In genomic region chr1:203284411-203285208, GRCh38 we compare ENCODE assay signal across 22 cellular contexts. TPM values are rescaled to one million over a fixed set of nuclear protein-coding genes. Genes with fewer than 3 reads are reported as not detected.
DNase-seq lines count a peak whose midpoint lies in the region; ATAC-seq and TF ChIP-seq lines count a peak whose summit lies in the region.
"Had no signal": no experiment of that assay in that cellular context is flagged by ENCODE, and none has a peak within 500 bp of the region (broad histone marks: within the 10 kb centered on the region; RNA-seq: fewer than 3 reads in every experiment).

No MANE protein-coding gene starts in this region.

- no peaks in the 10 kb centered on the region for H3K36me3 ChIP-seq in suprapubic skin
- no peaks in the 10 kb centered on the region for H3K36me3 ChIP-seq in mammary epithelial cell (ENCODE audit: insufficient read depth, low read length)
- H3K36me3 ChIP-seq: ascending aorta, gastroesophageal sphincter, tibial artery had no signal

- CTCF ChIA-PET in mammary epithelial cell (lab: Charles Lee; ENCODE audit: low non-redundant PET): no interaction called here

- H3K4me3 Mint-ChIP-seq in T-helper 1 cell treated with Interleukin-12 subunit alpha and Interleukin-12 subunit beta and Interleukin-4 antibody, amounts not matched to agents 30 μg/mL and 1 μg/mL, for 36 hours: no peak overlapping the region
- H3K4me3 Mint-ChIP-seq in T-helper 17 cell: no peak overlapping the region
- H3K4me3 Mint-ChIP-seq: CD8-positive, alpha-beta T cell had no signal

- H3K27me3 ChIP-seq in suprapubic skin (no peaks in the 10 kb centered on the region), mammary epithelial cell (ENCODE audit: insufficient read depth, low read length) (no peaks in the 10 kb centered on the region)
- H3K27me3 ChIP-seq: ascending aorta, gastroesophageal sphincter, tibial artery had no signal

- TF ChIP-seq POLR2A in suprapubic skin (IDR thresholded peaks at IDR 0.05): no peak

- peaks cover 66% of the 10 kb centered on the region for H3K4me1 ChIP-seq in suprapubic skin
- H3K4me1 ChIP-seq in mammary epithelial cell (ENCODE audit: insufficient read depth, low read length): peaks cover 39% of the 10 kb centered on the region

- H3K4me2 ChIP-seq in mammary epithelial cell (ENCODE audit: insufficient read depth, low read depth, low read length): no peak overlapping the region

- 71% methylated on average over 11 of the region's 11 CpGs for WGBS in suprapubic skin
- WGBS in mammary epithelial cell (ENCODE audit: low coverage, missing lambda C conversion rate): 73% methylated on average over 11 of the region's 11 CpGs

- H4K20me1 ChIP-seq in mammary epithelial cell (ENCODE audit: insufficient read depth, low read length): no peaks in the 10 kb centered on the region

- no peak overlapping the region for H3K9ac ChIP-seq in mammary epithelial cell (ENCODE audit: insufficient read depth, low read length)

- H3K4me3 ChIP-seq in suprapubic skin (no peak overlapping the region), mammary epithelial cell (replicated peaks in 1 of 3; ENCODE audit: insufficient read depth in 1 of 3, low read depth in 2 of 3, low read length in 3 of 3) (no peak overlapping the region)
- H3K4me3 ChIP-seq: ascending aorta, gastroesophageal sphincter, tibial artery had no signal

- no peaks in the 10 kb centered on the region for H3K9me3 Mint-ChIP-seq in T-helper 1 cell treated with Interleukin-12 subunit alpha and Interleukin-12 subunit beta and Interleukin-4 antibody, amounts not matched to agents 30 μg/mL and 1 μg/mL, for 36 hours
- H3K9me3 Mint-ChIP-seq: CD8-positive, alpha-beta T cell had no signal

- H2AFZ ChIP-seq in mammary epithelial cell (ENCODE audit: low read depth, low read length): no peak overlapping the region

- dilution Hi-C loops in mammary epithelial cell (cut with HindIII; ENCODE audit: low sequenced_read_pairs): no loop called here

- H3K9me3 ChIP-seq in T-helper 17 cell (ENCODE audit: control insufficient read depth, low read length, poor library complexity, severe bottlenecking) (no peaks in the 10 kb centered on the region), suprapubic skin (no peaks in the 10 kb centered on the region), mammary epithelial cell (replicated peaks; ENCODE audit: insufficient read depth, low read length) (no peaks in the 10 kb centered on the region)
- H3K9me3 ChIP-seq: ascending aorta, gastroesophageal sphincter, tibial artery had no signal

- H3K79me2 ChIP-seq in mammary epithelial cell (ENCODE audit: insufficient read depth, low read length): no peaks in the 10 kb centered on the region

- no peaks in the 10 kb centered on the region for H3K36me3 Mint-ChIP-seq in T-helper 1 cell treated with Interleukin-12 subunit alpha and Interleukin-12 subunit beta and Interleukin-4 antibody, amounts not matched to agents 30 μg/mL and 1 μg/mL, for 36 hours (ENCODE audit: low read depth)
- H3K36me3 Mint-ChIP-seq in T-helper 17 cell (ENCODE audit: low read depth): peaks cover 2% of the 10 kb centered on the region
- H3K36me3 Mint-ChIP-seq: CD8-positive, alpha-beta T cell had no signal

- in situ Hi-C loops in mammary epithelial cell (cut with MboI; ENCODE audit: low sequenced_read_pairs in 2 of 2): no loop called here

- H3K27ac ChIP-seq in suprapubic skin (no peak overlapping the region), mammary epithelial cell (ENCODE audit: insufficient read depth, low read depth, low read length) (no peak overlapping the region)
- H3K27ac ChIP-seq: ascending aorta, tibial artery, VCaP had no signal

- peaks cover 48% of the 10 kb centered on the region for H3K4me1 Mint-ChIP-seq in T-helper 1 cell treated with Interleukin-12 subunit alpha and Interleukin-12 subunit beta and Interleukin-4 antibody, amounts not matched to agents 30 μg/mL and 1 μg/mL, for 36 hours (ENCODE audit: low read depth)
- peaks cover 40% of the 10 kb centered on the region for H3K4me1 Mint-ChIP-seq in T-helper 17 cell

- intact Hi-C loops in mammary epithelial cell (cut with micrococcal nuclease): no loop called here

- no peak for TF ChIP-seq EP300 in suprapubic skin (IDR thresholded peaks at IDR 0.05)

- no TSS peak for BruUV-seq in mammary epithelial cell (replicated peaks; lab: Mats Ljungman, UMichigan)

- H3K27me3 Mint-ChIP-seq in T-helper 1 cell treated with Interleukin-12 subunit alpha and Interleukin-12 subunit beta and Interleukin-4 antibody, amounts not matched to agents 30 μg/mL and 1 μg/mL, for 36 hours (ENCODE audit: low read depth): no peaks in the 10 kb centered on the region
- no peaks in the 10 kb centered on the region for H3K27me3 Mint-ChIP-seq in T-helper 17 cell

- ATAC-seq in T-helper 17 cell: no peak
- no peak for ATAC-seq in left lobe of liver
- ATAC-seq in GM19035 (IDR thresholded peaks at IDR 0.05; ENCODE audit: unreplicated experiment): no peak
- ATAC-seq: CD8-positive, alpha-beta T cell; gastroesophageal sphincter; PC-3; right cardiac atrium had no signal

- peak overlapping the region; percentile 5 for H3K27ac Mint-ChIP-seq in T-helper 1 cell treated with Interleukin-12 subunit alpha and Interleukin-12 subunit beta and Interleukin-4 antibody, amounts not matched to agents 30 μg/mL and 1 μg/mL, for 36 hours
- peak overlapping the region; percentile 43 for H3K27ac Mint-ChIP-seq in T-helper 17 cell
- H3K27ac Mint-ChIP-seq: CD8-positive, alpha-beta T cell had no signal

- no peak for DNase-seq in T-helper 1 cell
- DNase-seq in T-helper 17 cell: no peak
- peak; percentile 46 for DNase-seq in left lobe of liver (ENCODE audit: low spot score)
- DNase-seq in suprapubic skin (ENCODE audit: low spot score in 2 of 2): peak; percentile 26 to 56
- DNase-seq in mammary epithelial cell: no peak
- DNase-seq in Kasumi-1 (lab: John Stamatoyannopoulos, UW): no peak
- DNase-seq: activated gamma-delta T cell; mesenchymal stem cell; NCI-H2081 treated with DMSO at 0.1 percent for 48 hours; NCI-H524; PC-3; stimulated activated CD4-positive, alpha-beta T cell treated with anti-CD3 and anti-CD28 coated beads, Interleukin-2, amount 100 ng/mL, for 24 hours had no signal

- TF ChIP-seq CTCF in suprapubic skin (IDR thresholded peaks at IDR 0.05) (no peak), mammary epithelial cell (conservative IDR thresholded peaks at IDR 0.05 in 1 of 2, IDR thresholded peaks at IDR 0.05 in 1 of 2; ENCODE audit: extremely low read depth in 1 of 2, insufficient read depth in 1 of 2, low read depth in 1 of 2, low read length in 2 of 2) (no peak)

RNA-seq across cellular contexts. Expression of gene BTG2, which starts 20.7 kb away (rescaled TPM):
- total RNA-seq in T-helper 17 cell (100 to 1,000 TPM; 584 to 606 TPM), left lobe of liver (2.8 TPM), suprapubic skin (100 to 1,000 TPM; 160 to 319 (median 193) TPM), mammary epithelial cell (100 to 1,000 TPM in 1 of 2 donors, 10 to 100 TPM in 1; 74.8 to 107 TPM)
- 47.2 TPM for polyA plus RNA-seq in mammary epithelial cell
- polyA minus RNA-seq in mammary epithelial cell: 57.2 TPM

RNA-seq across cellular contexts. Expression of gene CHIT1, which starts 55.1 kb away (rescaled TPM):
- total RNA-seq in T-helper 17 cell (1 to 10 TPM in 1 of 2 donors, under 1 TPM in 1; 0.13 to 1.0 TPM), left lobe of liver (0.28 TPM), suprapubic skin (under 1 TPM in 3 of 4 donors, not detected in 1; 0.23 to 0.68 (median 0.32) TPM), mammary epithelial cell (under 1 TPM in 1 of 2 donors, not detected in 1; under 0.01 TPM)
- polyA plus RNA-seq in mammary epithelial cell: not detected
- polyA minus RNA-seq in mammary epithelial cell: not detected
- total RNA-seq: ascending aorta, endothelial cell of umbilical vein, PC-3 had no signal
- polyA plus RNA-seq: endothelial cell of umbilical vein, neural cell had no signal

Comparison
In these comparisons a context has a peak if more than half of its experiments do, and no peak if none do; other contexts are left out.
1. DNase-seq: peak in left lobe of liver (single experiment) and suprapubic skin (2 of 2); none in T-helper 1 cell (0 of 5), T-helper 17 cell (0 of 3), mammary epithelial cell (single experiment) and Kasumi-1 (0 of 2).
2. RNA of gene BTG2, which starts 20.7 kb away (total RNA-seq): 584 to 606 TPM in T-helper 17 cell, 160 to 319 TPM in suprapubic skin and 74.8 to 107 TPM in mammary epithelial cell; 2.8 TPM in left lobe of liver (single experiment); every median in the first group is over 10 times any median in the second.